Comparison of ENCODE assay signal across 1 cellular context in genomic region chr1:116375884-116376733, GRCh38.
A peak's percentile ranks its signal among the peaks of the same experiment; 100 is the strongest.
TF ChIP-seq lines count a peak whose summit lies in the region.

No MANE protein-coding gene starts in this region.

TF ChIP-seq in A549, 52 proteins besides CTCF, POLR2A, EP300 and RAD21 (continued from another document):
- TF ChIP-seq MAX (IDR thresholded peaks at IDR 0.05) (no peak), NR3C1 (IDR thresholded peaks at IDR 0.05) (no peak), FOSL2 (IDR thresholded peaks at IDR 0.05) (no peak), FOSL2 (CRISPR knock-in tag; IDR thresholded peaks at IDR 0.05) (0 out of 2 replicates have a peak, but pooled peaks have one; percentile 17), CEBPB (IDR thresholded peaks at IDR 0.05) (no peak), BHLHE40 (IDR thresholded peaks at IDR 0.05; ENCODE audit: low read depth, low read length) (no peak)
